In the genomic region with DNA sequence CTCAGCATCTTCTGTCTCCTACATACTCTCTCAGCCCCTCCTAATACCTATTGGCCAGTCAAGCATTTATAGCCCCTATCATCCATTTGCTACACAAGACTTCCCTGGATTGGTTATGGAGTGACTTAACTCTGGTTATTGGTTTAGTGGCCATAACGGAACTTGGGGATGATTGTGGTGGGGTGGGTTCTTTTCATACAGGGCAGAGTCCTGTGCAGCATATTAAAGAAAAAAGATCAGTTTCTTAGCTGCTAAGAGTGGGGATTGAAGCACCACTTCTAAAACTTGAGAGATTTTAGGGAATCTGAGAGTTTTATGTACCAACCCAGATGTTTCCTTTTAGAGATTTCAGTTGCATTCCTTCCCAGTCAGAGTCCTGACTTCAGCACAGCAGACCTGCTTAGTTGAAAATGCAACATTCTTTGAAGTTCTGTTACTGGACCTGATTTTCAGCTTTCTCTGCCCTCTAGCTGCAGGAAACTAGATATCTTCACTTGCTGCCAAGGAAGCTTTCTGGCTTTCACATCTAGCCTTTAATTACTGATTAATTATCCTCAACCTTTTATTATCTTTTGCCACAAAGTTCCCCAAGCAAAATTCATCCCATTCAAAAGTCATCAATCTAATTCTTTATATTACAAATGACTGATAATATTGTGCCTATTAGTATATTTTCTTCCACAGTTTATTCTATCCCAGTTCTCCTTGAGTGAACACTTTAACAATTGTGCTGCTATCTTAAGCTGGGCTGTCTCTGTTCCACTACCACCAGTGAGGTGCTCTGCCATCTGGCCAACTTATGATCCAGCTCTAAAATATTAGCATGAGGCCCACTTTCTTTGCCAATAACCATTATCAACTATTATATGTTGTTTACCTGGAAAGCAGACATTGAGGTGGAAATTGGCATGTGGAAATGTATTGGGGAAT, we compare ENCODE assay signal across 8 cellular contexts.
A peak's percentile ranks its signal among the peaks of the same experiment; 100 is the strongest.
DNase-seq lines count a peak whose midpoint lies in the region; ATAC-seq and TF ChIP-seq lines count a peak whose summit lies in the region.

No MANE protein-coding gene starts in this region.

- peaks cover 3% of the 10 kb centered on the region for H3K36me3 Mint-ChIP-seq in memory B cell

- no peaks in the 10 kb centered on the region for H3K4me1 ChIP-seq in Peyer's patch

- no peak for TF ChIP-seq POLR2A in Peyer's patch (IDR thresholded peaks at IDR 0.05)

- peaks cover 13% of the 10 kb centered on the region for H3K4me1 Mint-ChIP-seq in memory B cell

- peak; percentile 47 for DNase-seq in ELR (ENCODE audit: low read depth)
- DNase-seq in astrocyte of the hippocampus (ENCODE audit: low read depth, low spot score), result peak; percentile 56
- DNase-seq in memory B cell (ENCODE audit: low spot score in 2 of 2), result no peak
- DNase-seq in activated CD4-positive, alpha-beta T cell treated with anti-CD3 and anti-CD28 coated beads, Interleukin-2, amount 50 U/mL, for 4 hours, result no peak
- DNase-seq in Peyer's patch, result no peak

- no peaks in the 10 kb centered on the region for H3K9me3 Mint-ChIP-seq in memory B cell

- ATAC-seq in HG03095 (IDR thresholded peaks at IDR 0.05; ENCODE audit: unreplicated experiment) (peak; percentile 51), memory B cell (ENCODE audit: low read depth) (peak; percentile 35), HG02973 (IDR thresholded peaks at IDR 0.05; ENCODE audit: unreplicated experiment) (no peak), HG02970 (IDR thresholded peaks at IDR 0.05; ENCODE audit: low FRiP score, unreplicated experiment) (no peak)

- H3K27me3 ChIP-seq in Peyer's patch, result no peaks in the 10 kb centered on the region

- no peak for TF ChIP-seq CTCF in Peyer's patch (IDR thresholded peaks at IDR 0.05)

- no peak overlapping the region for H3K4me3 ChIP-seq in Peyer's patch

- no peak overlapping the region for H3K4me3 Mint-ChIP-seq in memory B cell

- no peak overlapping the region for H3K27ac ChIP-seq in Peyer's patch

- H3K27me3 Mint-ChIP-seq in memory B cell, result no peaks in the 10 kb centered on the region

- H3K9me3 ChIP-seq in Peyer's patch, result no peaks in the 10 kb centered on the region

- H3K36me3 ChIP-seq in Peyer's patch, result no peaks in the 10 kb centered on the region

- peak overlapping the region; percentile 45 for H3K27ac Mint-ChIP-seq in memory B cell

Comparison
In these comparisons a context has a peak if more than half of its experiments do, and no peak if none do; other contexts are left out.
1. DNase-seq: peak in ELR (single experiment) and astrocyte of the hippocampus (single experiment); none in memory B cell (0 of 2), activated CD4-positive, alpha-beta T cell treated with anti-CD3 and anti-CD28 coated beads, Interleukin-2, amount 50 U/mL, for 4 hours (0 of 2) and Peyer's patch (0 of 3).
2. ATAC-seq: peak in HG03095 (single experiment) and memory B cell (single experiment); none in HG02973 (single experiment) and HG02970 (single experiment).